Comparison of ENCODE assay signal across 1 cellular context in the genomic region with DNA sequence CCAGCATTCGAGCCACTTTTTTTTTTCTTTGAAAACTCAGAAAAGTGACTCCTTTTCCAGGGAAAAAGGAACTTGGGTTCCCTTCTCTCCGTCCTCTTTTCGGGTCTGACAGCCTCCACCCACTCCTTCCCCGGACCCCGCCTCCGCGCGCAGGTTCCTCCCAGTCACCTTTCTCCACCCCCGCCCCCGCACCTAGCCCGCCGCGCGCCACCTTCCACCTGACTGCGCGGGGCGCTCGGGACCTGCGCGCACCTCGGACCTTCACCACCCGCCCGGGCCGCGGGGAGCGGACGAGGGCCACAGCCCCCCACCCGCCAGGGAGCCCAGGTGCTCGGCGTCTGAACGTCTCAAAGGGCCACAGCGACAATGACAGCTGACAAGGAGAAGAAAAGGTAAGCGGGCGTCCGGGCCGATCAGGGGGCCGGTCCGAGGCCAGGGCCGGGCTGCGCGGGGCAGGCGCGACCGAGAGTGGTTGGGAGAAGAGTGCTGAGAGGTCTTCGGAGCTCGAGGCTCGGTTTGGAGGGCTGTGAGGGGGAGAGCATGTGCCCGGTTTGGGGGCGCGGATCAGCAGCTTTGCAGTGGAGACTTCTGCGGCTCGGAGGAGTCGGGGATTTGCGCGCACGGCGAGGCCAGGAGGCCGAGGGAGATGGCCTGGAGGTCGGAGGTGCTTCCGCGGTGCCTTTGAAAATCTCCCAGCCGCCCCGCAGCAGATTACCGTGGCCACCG.
TF ChIP-seq lines count a peak whose summit lies in the region.

No MANE protein-coding gene starts in this region.

TF ChIP-seq in HepG2, 621 proteins besides CTCF, POLR2A, EP300 and RAD21 (continued from another document and continues in another):
- TF ChIP-seq ZNF136 (CRISPR knock-in tag; IDR thresholded peaks at IDR 0.05; ENCODE audit: low read depth) (0 out of 2 replicates have a peak, but pooled peaks have one; percentile 88), HNRNPH1 (optimal IDR thresholded peaks at IDR 0.05; ENCODE audit: low read depth, low read length) (no peak), NAIF1 (CRISPR knock-in tag; IDR thresholded peaks at IDR 0.05; ENCODE audit: borderline replicate concordance) (peak; percentile 11; the same call in 1 of the 2 replicates), SRY (CRISPR knock-in tag; IDR thresholded peaks at IDR 0.05) (peak; percentile 82; the same call in 1 of the 2 replicates), TEAD3 (CRISPR knock-in tag; optimal IDR thresholded peaks at IDR 0.05; ENCODE audit: borderline replicate concordance) (no peak), HOXA3 (CRISPR knock-in tag; IDR thresholded peaks at IDR 0.05) (0 out of 2 replicates have a peak, but pooled peaks have one; percentile 24), YEATS4 (CRISPR knock-in tag; IDR thresholded peaks at IDR 0.05; ENCODE audit: borderline replicate concordance) (no peak; the same call in 1 of the 2 replicates), MAFK (conservative IDR thresholded peaks at IDR 0.05 in 1 of 2, IDR thresholded peaks at IDR 0.05 in 1 of 2; ENCODE audit: low read length in 2 of 2) (no peak), ZNF431 (CRISPR knock-in tag; IDR thresholded peaks at IDR 0.05; ENCODE audit: borderline replicate concordance, low read depth) (peak; percentile 41; the same call in 1 of the 2 replicates), ZFYVE20 (CRISPR knock-in tag; IDR thresholded peaks at IDR 0.05; ENCODE audit: borderline replicate concordance, low read depth) (no peak), ZNF674 (CRISPR knock-in tag; IDR thresholded peaks at IDR 0.05; ENCODE audit: low read depth) (no peak), NR3C1 (CRISPR knock-in tag; IDR thresholded peaks at IDR 0.05) (no peak), BCL6 (CRISPR knock-in tag; IDR thresholded peaks at IDR 0.05) (no peak; the same call in 1 of the 2 replicates), ZNF616 (CRISPR knock-in tag; IDR thresholded peaks at IDR 0.05; ENCODE audit: low read depth) (peak; percentile 91), ZNF788 (CRISPR knock-in tag; IDR thresholded peaks at IDR 0.05; ENCODE audit: borderline replicate concordance) (peak; percentile 87; the same call in 1 of the 2 replicates), ISX (CRISPR knock-in tag; conservative IDR thresholded peaks at IDR 0.05) (no peak; the same call in 1 of the 2 replicates), TAF15 (IDR thresholded peaks at IDR 0.05; ENCODE audit: low read depth, low read length, poor library complexity, severe bottlenecking) (peak; percentile 49), ZNF775 (CRISPR knock-in tag; IDR thresholded peaks at IDR 0.05; ENCODE audit: borderline replicate concordance) (no peak), NKX3-1 (CRISPR knock-in tag; IDR thresholded peaks at IDR 0.05) (peak; percentile 80; the same call in 1 of the 2 replicates), MED13 (CRISPR knock-in tag; IDR thresholded peaks at IDR 0.05) (peak; percentile 43), FLYWCH1 (CRISPR knock-in tag; IDR thresholded peaks at IDR 0.05) (peak; percentile 73; the same call in 1 of the 2 replicates), NFE2L1 (CRISPR knock-in tag; IDR thresholded peaks at IDR 0.05; ENCODE audit: borderline replicate concordance) (no peak; the same call in 1 of the 2 replicates), RFXAP (CRISPR knock-in tag; IDR thresholded peaks at IDR 0.05; ENCODE audit: borderline replicate concordance) (peak; percentile 73; the same call in 1 of the 2 replicates), REPIN1 (CRISPR knock-in tag; IDR thresholded peaks at IDR 0.05; ENCODE audit: borderline replicate concordance, low read depth) (no peak; the same call in 1 of the 2 replicates), ZFX (CRISPR knock-in tag; IDR thresholded peaks at IDR 0.05; ENCODE audit: low read depth) (peak; percentile 78), ZNF816 (CRISPR knock-in tag; IDR thresholded peaks at IDR 0.05; ENCODE audit: borderline replicate concordance) (no peak; the same call in 1 of the 2 replicates), ZMYM4 (CRISPR knock-in tag; IDR thresholded peaks at IDR 0.05) (peak; percentile 52; the same call in 1 of the 2 replicates), ZFP36L2 (CRISPR knock-in tag; IDR thresholded peaks at IDR 0.05) (no peak), NFKBIZ (CRISPR knock-in tag; IDR thresholded peaks at IDR 0.05) (no peak; the same call in 1 of the 2 replicates), ZFP1 (CRISPR knock-in tag; IDR thresholded peaks at IDR 0.05) (no peak), SMYD3 (CRISPR knock-in tag; IDR thresholded peaks at IDR 0.05) (no peak), ZNF337 (CRISPR knock-in tag; IDR thresholded peaks at IDR 0.05; ENCODE audit: borderline replicate concordance, low read depth) (no peak), HDAC1 (CRISPR knock-in tag; IDR thresholded peaks at IDR 0.05) (peak; percentile 97), MTA1 (CRISPR knock-in tag; IDR thresholded peaks at IDR 0.05; ENCODE audit: borderline replicate concordance) (peak; percentile 86; the same call in 1 of the 2 replicates), MBNL3 (CRISPR knock-in tag; conservative IDR thresholded peaks at IDR 0.05) (no peak), ZNF670 (CRISPR knock-in tag; IDR thresholded peaks at IDR 0.05; ENCODE audit: borderline replicate concordance) (no peak; the same call in 1 of the 2 replicates), ZNF256 (CRISPR knock-in tag; conservative IDR thresholded peaks at IDR 0.05) (no peak; the same call in 1 of the 2 replicates), ZNF124 (CRISPR knock-in tag; IDR thresholded peaks at IDR 0.05) (0 out of 2 replicates have a peak, but pooled peaks have one; percentile 17), EEA1 (CRISPR knock-in tag; IDR thresholded peaks at IDR 0.05; ENCODE audit: borderline replicate concordance) (peak; percentile 87; the same call in 1 of the 2 replicates), ZNF317 (CRISPR knock-in tag; IDR thresholded peaks at IDR 0.05) (no peak), GABPA (IDR thresholded peaks at IDR 0.05; ENCODE audit: low read depth, low read length) (no peak), GABPA (CRISPR knock-in tag; IDR thresholded peaks at IDR 0.05; ENCODE audit: low read depth) (no peak), MZF1 (CRISPR knock-in tag; IDR thresholded peaks at IDR 0.05; ENCODE audit: borderline replicate concordance) (no peak), CHD4 (IDR thresholded peaks at IDR 0.05; ENCODE audit: borderline replicate concordance, low read length) (no peak; the same call in 1 of the 2 replicates)
- TF ChIP-seq, protein P1, sequence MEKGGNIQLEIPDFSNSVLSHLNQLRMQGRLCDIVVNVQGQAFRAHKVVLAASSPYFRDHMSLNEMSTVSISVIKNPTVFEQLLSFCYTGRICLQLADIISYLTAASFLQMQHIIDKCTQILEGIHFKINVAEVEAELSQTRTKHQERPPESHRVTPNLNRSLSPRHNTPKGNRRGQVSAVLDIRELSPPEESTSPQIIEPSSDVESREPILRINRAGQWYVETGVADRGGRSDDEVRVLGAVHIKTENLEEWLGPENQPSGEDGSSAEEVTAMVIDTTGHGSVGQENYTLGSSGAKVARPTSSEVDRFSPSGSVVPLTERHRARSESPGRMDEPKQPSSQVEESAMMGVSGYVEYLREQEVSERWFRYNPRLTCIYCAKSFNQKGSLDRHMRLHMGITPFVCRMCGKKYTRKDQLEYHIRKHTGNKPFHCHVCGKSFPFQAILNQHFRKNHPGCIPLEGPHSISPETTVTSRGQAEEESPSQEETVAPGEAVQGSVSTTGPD (CRISPR knock-in tag; IDR thresholded peaks at IDR 0.05), result no peak
- TF ChIP-seq, protein P2, sequence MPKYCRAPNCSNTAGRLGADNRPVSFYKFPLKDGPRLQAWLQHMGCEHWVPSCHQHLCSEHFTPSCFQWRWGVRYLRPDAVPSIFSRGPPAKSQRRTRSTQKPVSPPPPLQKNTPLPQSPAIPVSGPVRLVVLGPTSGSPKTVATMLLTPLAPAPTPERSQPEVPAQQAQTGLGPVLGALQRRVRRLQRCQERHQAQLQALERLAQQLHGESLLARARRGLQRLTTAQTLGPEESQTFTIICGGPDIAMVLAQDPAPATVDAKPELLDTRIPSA (CRISPR knock-in tag; IDR thresholded peaks at IDR 0.05; ENCODE audit: borderline replicate concordance), result peak; percentile 78; the same call in 1 of the 2 replicates
- TF ChIP-seq, protein P3, sequence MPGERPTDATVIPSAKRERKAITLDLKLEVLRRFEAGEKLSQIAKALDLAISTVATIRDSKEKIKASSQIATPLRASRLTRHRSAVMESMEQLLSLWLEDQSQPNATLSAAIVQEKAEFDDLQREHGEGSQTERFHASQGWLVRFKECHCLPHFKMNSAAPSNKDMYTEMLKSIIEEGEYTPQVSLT (CRISPR knock-in tag; IDR thresholded peaks at IDR 0.05; ENCODE audit: borderline replicate concordance, low read depth), result no peak
- TF ChIP-seq, protein P4, sequence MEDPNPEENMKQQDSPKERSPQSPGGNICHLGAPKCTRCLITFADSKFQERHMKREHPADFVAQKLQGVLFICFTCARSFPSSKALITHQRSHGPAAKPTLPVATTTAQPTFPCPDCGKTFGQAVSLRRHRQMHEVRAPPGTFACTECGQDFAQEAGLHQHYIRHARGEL (CRISPR knock-in tag; IDR thresholded peaks at IDR 0.05), result no peak; the same call in 1 of the 2 replicates
- TF ChIP-seq, protein P5, sequence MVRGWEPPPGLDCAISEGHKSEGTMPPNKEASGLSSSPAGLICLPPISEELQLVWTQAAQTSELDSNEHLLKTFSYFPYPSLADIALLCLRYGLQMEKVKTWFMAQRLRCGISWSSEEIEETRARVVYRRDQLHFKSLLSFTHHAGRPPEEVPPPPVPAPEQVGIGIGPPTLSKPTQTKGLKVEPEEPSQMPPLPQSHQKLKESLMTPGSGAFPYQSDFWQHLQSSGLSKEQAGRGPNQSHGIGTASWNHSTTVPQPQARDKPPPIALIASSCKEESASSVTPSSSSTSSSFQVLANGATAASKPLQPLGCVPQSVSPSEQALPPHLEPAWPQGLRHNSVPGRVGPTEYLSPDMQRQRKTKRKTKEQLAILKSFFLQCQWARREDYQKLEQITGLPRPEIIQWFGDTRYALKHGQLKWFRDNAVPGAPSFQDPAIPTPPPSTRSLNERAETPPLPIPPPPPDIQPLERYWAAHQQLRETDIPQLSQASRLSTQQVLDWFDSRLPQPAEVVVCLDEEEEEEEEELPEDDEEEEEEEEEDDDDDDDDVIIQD (CRISPR knock-in tag; IDR thresholded peaks at IDR 0.05; ENCODE audit: low read depth), result no peak
- TF ChIP-seq, protein P6, sequence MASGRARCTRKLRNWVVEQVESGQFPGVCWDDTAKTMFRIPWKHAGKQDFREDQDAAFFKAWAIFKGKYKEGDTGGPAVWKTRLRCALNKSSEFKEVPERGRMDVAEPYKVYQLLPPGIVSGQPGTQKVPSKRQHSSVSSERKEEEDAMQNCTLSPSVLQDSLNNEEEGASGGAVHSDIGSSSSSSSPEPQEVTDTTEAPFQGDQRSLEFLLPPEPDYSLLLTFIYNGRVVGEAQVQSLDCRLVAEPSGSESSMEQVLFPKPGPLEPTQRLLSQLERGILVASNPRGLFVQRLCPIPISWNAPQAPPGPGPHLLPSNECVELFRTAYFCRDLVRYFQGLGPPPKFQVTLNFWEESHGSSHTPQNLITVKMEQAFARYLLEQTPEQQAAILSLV (CRISPR knock-in tag; IDR thresholded peaks at IDR 0.05; ENCODE audit: borderline replicate concordance), result peak; percentile 96
- TF ChIP-seq, protein P7, sequence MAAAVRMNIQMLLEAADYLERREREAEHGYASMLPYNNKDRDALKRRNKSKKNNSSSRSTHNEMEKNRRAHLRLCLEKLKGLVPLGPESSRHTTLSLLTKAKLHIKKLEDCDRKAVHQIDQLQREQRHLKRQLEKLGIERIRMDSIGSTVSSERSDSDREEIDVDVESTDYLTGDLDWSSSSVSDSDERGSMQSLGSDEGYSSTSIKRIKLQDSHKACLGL (CRISPR knock-in tag; IDR thresholded peaks at IDR 0.05), result peak; percentile 55
- TF ChIP-seq, protein P8, sequence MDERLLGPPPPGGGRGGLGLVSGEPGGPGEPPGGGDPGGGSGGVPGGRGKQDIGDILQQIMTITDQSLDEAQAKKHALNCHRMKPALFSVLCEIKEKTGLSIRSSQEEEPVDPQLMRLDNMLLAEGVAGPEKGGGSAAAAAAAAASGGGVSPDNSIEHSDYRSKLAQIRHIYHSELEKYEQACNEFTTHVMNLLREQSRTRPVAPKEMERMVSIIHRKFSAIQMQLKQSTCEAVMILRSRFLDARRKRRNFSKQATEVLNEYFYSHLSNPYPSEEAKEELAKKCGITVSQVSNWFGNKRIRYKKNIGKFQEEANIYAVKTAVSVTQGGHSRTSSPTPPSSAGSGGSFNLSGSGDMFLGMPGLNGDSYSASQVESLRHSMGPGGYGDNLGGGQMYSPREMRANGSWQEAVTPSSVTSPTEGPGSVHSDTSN (CRISPR knock-in tag; IDR thresholded peaks at IDR 0.05), result peak; percentile 35; the same call in 1 of the 2 replicates
- TF ChIP-seq, protein P9, sequence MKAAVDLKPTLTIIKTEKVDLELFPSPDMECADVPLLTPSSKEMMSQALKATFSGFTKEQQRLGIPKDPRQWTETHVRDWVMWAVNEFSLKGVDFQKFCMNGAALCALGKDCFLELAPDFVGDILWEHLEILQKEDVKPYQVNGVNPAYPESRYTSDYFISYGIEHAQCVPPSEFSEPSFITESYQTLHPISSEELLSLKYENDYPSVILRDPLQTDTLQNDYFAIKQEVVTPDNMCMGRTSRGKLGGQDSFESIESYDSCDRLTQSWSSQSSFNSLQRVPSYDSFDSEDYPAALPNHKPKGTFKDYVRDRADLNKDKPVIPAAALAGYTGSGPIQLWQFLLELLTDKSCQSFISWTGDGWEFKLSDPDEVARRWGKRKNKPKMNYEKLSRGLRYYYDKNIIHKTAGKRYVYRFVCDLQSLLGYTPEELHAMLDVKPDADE (CRISPR knock-in tag; IDR thresholded peaks at IDR 0.05), result no peak
- TF ChIP-seq, protein P10, sequence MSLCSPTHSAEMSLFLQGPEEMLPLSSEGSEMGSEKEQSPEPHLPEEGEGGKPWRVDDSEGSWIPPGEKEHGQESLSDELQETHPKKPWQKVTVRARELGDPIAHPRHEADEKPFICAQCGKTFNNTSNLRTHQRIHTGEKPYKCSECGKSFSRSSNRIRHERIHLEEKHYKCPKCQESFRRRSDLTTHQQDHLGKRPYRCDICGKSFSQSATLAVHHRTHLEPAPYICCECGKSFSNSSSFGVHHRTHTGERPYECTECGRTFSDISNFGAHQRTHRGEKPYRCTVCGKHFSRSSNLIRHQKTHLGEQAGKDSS (CRISPR knock-in tag; IDR thresholded peaks at IDR 0.05; ENCODE audit: borderline replicate concordance, low read depth), result peak; percentile 44; the same call in 1 of the 2 replicates
- TF ChIP-seq, protein P11, sequence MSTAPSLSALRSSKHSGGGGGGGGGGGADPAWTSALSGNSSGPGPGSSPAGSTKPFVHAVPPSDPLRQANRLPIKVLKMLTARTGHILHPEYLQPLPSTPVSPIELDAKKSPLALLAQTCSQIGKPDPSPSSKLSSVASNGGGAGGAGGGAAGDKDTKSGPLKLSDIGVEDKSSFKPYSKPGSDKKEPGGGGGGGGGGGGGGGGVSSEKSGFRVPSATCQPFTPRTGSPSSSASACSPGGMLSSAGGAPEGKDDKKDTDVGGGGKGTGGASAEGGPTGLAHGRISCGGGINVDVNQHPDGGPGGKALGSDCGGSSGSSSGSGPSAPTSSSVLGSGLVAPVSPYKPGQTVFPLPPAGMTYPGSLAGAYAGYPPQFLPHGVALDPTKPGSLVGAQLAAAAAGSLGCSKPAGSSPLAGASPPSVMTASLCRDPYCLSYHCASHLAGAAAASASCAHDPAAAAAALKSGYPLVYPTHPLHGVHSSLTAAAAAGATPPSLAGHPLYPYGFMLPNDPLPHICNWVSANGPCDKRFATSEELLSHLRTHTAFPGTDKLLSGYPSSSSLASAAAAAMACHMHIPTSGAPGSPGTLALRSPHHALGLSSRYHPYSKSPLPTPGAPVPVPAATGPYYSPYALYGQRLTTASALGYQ (CRISPR knock-in tag; IDR thresholded peaks at IDR 0.05), result peak; percentile 69
